8 cellular contexts compared by ENCODE assay signal in genomic region chr7:130667593-130668257, GRCh38. TPM values are rescaled to one million over a fixed set of nuclear protein-coding genes. Genes with fewer than 3 reads are reported as not detected.
DNase-seq lines count a peak whose midpoint lies in the region; ATAC-seq and TF ChIP-seq lines count a peak whose summit lies in the region.

No MANE protein-coding gene starts in this region.

- H3K4me1 Mint-ChIP-seq in T-helper 17 cell = peaks cover 18% of the 10 kb centered on the region
- H3K4me1 Mint-ChIP-seq in progenitor cell of endocrine pancreas (ENCODE audit: low read depth) = peaks cover 8% of the 10 kb centered on the region

- POLR2A ChIA-PET in HEK293T (lab: Yijun Ruan, JAX) = interaction anchor here (0.6 to 1.0 kb wide), 2 partner anchors 463 to 1641 kb away, joined by 3 to 5 read pairs; partner anchors contain the start of gene TMEM209

- H3K27ac Mint-ChIP-seq in T-helper 17 cell = peak overlapping the region; percentile 8
- peak overlapping the region; percentile 73 for H3K27ac Mint-ChIP-seq in progenitor cell of endocrine pancreas

- H3K36me3 Mint-ChIP-seq in T-helper 17 cell (ENCODE audit: low read depth) = no peaks in the 10 kb centered on the region
- peaks cover 3% of the 10 kb centered on the region for H3K36me3 Mint-ChIP-seq in progenitor cell of endocrine pancreas (ENCODE audit: insufficient read depth)

- TF ChIP-seq CTCF in fibroblast of villous mesenchyme (IDR thresholded peaks at IDR 0.05; ENCODE audit: insufficient read depth, low read depth, low read length) (peak; percentile 5), progenitor cell of endocrine pancreas (IDR thresholded peaks at IDR 0.05; ENCODE audit: unreplicated experiment) (no peak)

- DNase-seq in DMS53 (lab: John Stamatoyannopoulos, UW) = peak; percentile 69
- DNase-seq in HEK293T (ENCODE audit: extremely low spot score) = peak; percentile 10
- no peak for DNase-seq in T-helper 17 cell
- peak; percentile 16 for DNase-seq in fibroblast of villous mesenchyme (ENCODE audit: low read depth)
- DNase-seq in progenitor cell of endocrine pancreas (ENCODE audit: low spot score, unreplicated experiment) = no peak
- DNase-seq in NCI-H524 treated with DMSO at 0.1 percent for 48 hours (lab: John Stamatoyannopoulos, UW) = no peak
- no peak for DNase-seq in SHP77 treated with DMSO at 0.1 percent for 48 hours (lab: John Stamatoyannopoulos, UW)

- H3K4me3 Mint-ChIP-seq in T-helper 17 cell (peak overlapping the region; percentile 89), progenitor cell of endocrine pancreas (ENCODE audit: low read depth) (peak overlapping the region; percentile 88)

- H3K9me3 ChIP-seq in T-helper 17 cell (ENCODE audit: control insufficient read depth, low read length, poor library complexity, severe bottlenecking) = no peaks in the 10 kb centered on the region

- peak; percentile 16 for ATAC-seq in T-helper 17 cell
- no peak for ATAC-seq in GM21515 (IDR thresholded peaks at IDR 0.05; ENCODE audit: unreplicated experiment)

- H3K27me3 Mint-ChIP-seq in T-helper 17 cell (no peaks in the 10 kb centered on the region), progenitor cell of endocrine pancreas (peaks cover 10% of the 10 kb centered on the region)

- CTCF ChIA-PET in HEK293T (lab: Yijun Ruan, JAX) = no interaction called here

- no peaks in the 10 kb centered on the region for H3K9me3 Mint-ChIP-seq in progenitor cell of endocrine pancreas (ENCODE audit: low read depth)

- peak overlapping the region; percentile 77 for H3K4me3 ChIP-seq in fibroblast of villous mesenchyme (ENCODE audit: low read depth, low read length)

TF ChIP-seq in HEK293T, 16 proteins besides CTCF, POLR2A, EP300 and RAD21:
- TF ChIP-seq SP1 (IDR thresholded peaks at IDR 0.05) (no peak), BHLHE40 (IDR thresholded peaks at IDR 0.05; ENCODE audit: borderline replicate concordance) (no peak), TARDBP (IDR thresholded peaks at IDR 0.05) (no peak), FOXA1 (IDR thresholded peaks at IDR 0.05) (no peak), HDGF (IDR thresholded peaks at IDR 0.05; ENCODE audit: borderline replicate concordance) (no peak), CTBP1 (IDR thresholded peaks at IDR 0.05; ENCODE audit: borderline replicate concordance) (no peak), L3MBTL2 (conservative IDR thresholded peaks at IDR 0.05) (no peak), FOXK2 (IDR thresholded peaks at IDR 0.05) (no peak), PKNOX1 (IDR thresholded peaks at IDR 0.05) (no peak), NFRKB (IDR thresholded peaks at IDR 0.05) (no peak), SUZ12 (IDR thresholded peaks at IDR 0.05) (no peak), ZNF384 (IDR thresholded peaks at IDR 0.05) (no peak), FOXM1 (IDR thresholded peaks at IDR 0.05; ENCODE audit: borderline replicate concordance) (no peak)
TF ChIP-seq in HEK293T: peak in this region for 0.

RNA-seq across cellular contexts. Expression of gene COPG2, which starts 0.8 kb away (rescaled TPM):
- total RNA-seq in T-helper 17 cell (1 to 10 TPM; 7.6 to 8.7 TPM), fibroblast of villous mesenchyme (43.5 and 47.9 TPM in 2 replicates), progenitor cell of endocrine pancreas (57.6 and 60.9 TPM in 2 replicates)

RNA-seq across cellular contexts. Expression of gene TSGA13, which starts 18.6 kb away (rescaled TPM):
- not detected for total RNA-seq in T-helper 17 cell
- not detected in 2 replicates for total RNA-seq in fibroblast of villous mesenchyme
- not detected in 2 replicates for total RNA-seq in progenitor cell of endocrine pancreas

Comparison
In these comparisons a context has a peak if more than half of its experiments do, and no peak if none do; other contexts are left out.
1. DNase-seq: peak in DMS53 (single experiment), HEK293T (single experiment) and fibroblast of villous mesenchyme (single experiment); none in T-helper 17 cell (0 of 3), progenitor cell of endocrine pancreas (single experiment), NCI-H524 treated with DMSO at 0.1 percent for 48 hours (single experiment) and SHP77 treated with DMSO at 0.1 percent for 48 hours (single experiment).